In genomic region chr1:94858276-94858675, GRCh38 we compare ENCODE assay signal across 17 cellular contexts. TPM values are rescaled to one million over a fixed set of nuclear protein-coding genes. Genes with fewer than 3 reads are reported as not detected.
DNase-seq lines count a peak whose midpoint lies in the region; ATAC-seq and TF ChIP-seq lines count a peak whose summit lies in the region.
"Had no signal": no experiment of that assay in that cellular context is flagged by ENCODE, and none has a peak within 500 bp of the region (broad histone marks: within the 10 kb centered on the region; RNA-seq: fewer than 3 reads in every experiment).

No MANE protein-coding gene starts in this region.

- CTCF ChIA-PET in RWPE1 (lab: Yijun Ruan, JAX) = interaction anchor here (0.6 kb wide), 1 partner anchor 22 kb away, joined by 4 read pairs; no protein-coding TSS in a partner anchor

- no peak for ATAC-seq in HG03097 (IDR thresholded peaks at IDR 0.05; ENCODE audit: low FRiP score, unreplicated experiment)
- ATAC-seq: natural killer cell had no signal

- H3K9me3 Mint-ChIP-seq in HFFc6 = no peaks in the 10 kb centered on the region
- H3K9me3 Mint-ChIP-seq: memory B cell, natural killer cell had no signal

- H3K27ac Mint-ChIP-seq in HFFc6 = no peak overlapping the region
- H3K27ac Mint-ChIP-seq: memory B cell, natural killer cell had no signal

- POLR2A ChIA-PET in RWPE1 (lab: Yijun Ruan, JAX; ENCODE audit: low non-redundant PET) = no interaction called here

- TF ChIP-seq CTCF in HFFc6 (IDR thresholded peaks at IDR 0.05) (no peak), RWPE1 (conservative IDR thresholded peaks at IDR 0.05; ENCODE audit: low read depth) (no peak)

- no peak overlapping the region for H3K27ac ChIP-seq in RWPE1
- H3K27ac ChIP-seq: VCaP had no signal

- DNase-seq in HFFc6 (peak; percentile 48), RWPE1 (ENCODE audit: low spot score) (peak; percentile 13), fibroblast of peridontal ligament (ENCODE audit: extremely low read depth) (peak; percentile 34), renal cortical epithelial cell (ENCODE audit: low read depth) (peak; percentile 67), NCI-H748 treated with DMSO at 0.1 percent for 48 hours (lab: John Stamatoyannopoulos, UW) (no peak)
- DNase-seq in stimulated activated CD8-positive, alpha-beta memory T cell treated with anti-CD3 and anti-CD28 coated beads, Interleukin-4, amount 100 ng/mL, for 48 hours = no peak
- DNase-seq: activated CD4-positive, alpha-beta T cell treated with anti-CD3 and anti-CD28 coated beads, Interleukin-2, amount 50 U/mL, for 48 hours; activated naive CD4-positive, alpha-beta T cell treated with anti-CD3 and anti-CD28 coated beads, Interleukin-2, amount 50 U/mL, for 16 hours; dorsolateral prefrontal cortex; Karpas-422; natural killer cell; NCI-H1417 treated with DMSO at 0.1 percent for 48 hours; stimulated activated CD4-positive, alpha-beta T cell treated with anti-CD3 and anti-CD28 coated beads, Interleukin-2, amount 100 ng/mL, for 48 hours; SW 1271 had no signal

- no peak overlapping the region for H3K4me3 Mint-ChIP-seq in HFFc6
- H3K4me3 Mint-ChIP-seq: memory B cell, natural killer cell had no signal

- H3K36me3 Mint-ChIP-seq in HFFc6 (ENCODE audit: low read depth) = no peaks in the 10 kb centered on the region
- H3K36me3 Mint-ChIP-seq: memory B cell, natural killer cell had no signal

- H3K4me1 Mint-ChIP-seq in HFFc6 (ENCODE audit: low read depth) = peaks cover 28% of the 10 kb centered on the region
- H3K4me1 Mint-ChIP-seq: memory B cell, natural killer cell had no signal

- H3K27me3 Mint-ChIP-seq in HFFc6 (ENCODE audit: insufficient read depth) = no peaks in the 10 kb centered on the region; the same call in 1 of the 2 replicates

RNA-seq across cellular contexts. Expression of gene SLC44A3, which starts 38.1 kb away (rescaled TPM):
- total RNA-seq in HFFc6 (2021; fragmentation: NEBNext Ultra II Directional; extraction: Animal tissue kit (Norgen Biotek cat#: 25700)) = 1 to 10 TPM in 2 of 6 experiments, under 1 TPM in 4; 0.62 to 1.8 (median 0.73) TPM
- 12.7 and 54.5 TPM in 2 replicates for total RNA-seq in renal cortical epithelial cell

Comparison
In these comparisons a context has a peak if more than half of its experiments do, and no peak if none do; other contexts are left out.
1. DNase-seq: peak in HFFc6 (single experiment), RWPE1 (single experiment), fibroblast of peridontal ligament (single experiment) and renal cortical epithelial cell (single experiment); none in NCI-H748 treated with DMSO at 0.1 percent for 48 hours (single experiment) and stimulated activated CD8-positive, alpha-beta memory T cell treated with anti-CD3 and anti-CD28 coated beads, Interleukin-4, amount 100 ng/mL, for 48 hours (single experiment).